ENCODE assay signal across 8 cellular contexts in genomic region chr17:48671697-48672171, GRCh38. TPM values are rescaled to one million over a fixed set of nuclear protein-coding genes. Genes with fewer than 3 reads are reported as not detected.
A peak's percentile ranks its signal among the peaks of the same experiment; 100 is the strongest.
DNase-seq lines count a peak whose midpoint lies in the region; ATAC-seq and TF ChIP-seq lines count a peak whose summit lies in the region.

No MANE protein-coding gene starts in this region.

- TF ChIP-seq CTCF in AG10803 (conservative IDR thresholded peaks at IDR 0.05; ENCODE audit: low read length) = peak; percentile 96

- no peaks in the 10 kb centered on the region for H3K36me3 ChIP-seq in H7 (replicated peaks; ENCODE audit: control insufficient read depth, insufficient read depth, low read length)

- no peak for ATAC-seq in GM19351 (IDR thresholded peaks at IDR 0.05; ENCODE audit: unreplicated experiment)

- peaks cover 3% of the 10 kb centered on the region; the same call in 1 of the 2 replicates for H3K27me3 ChIP-seq in H7 (ENCODE audit: control insufficient read depth, insufficient read depth, low read length)

- peak overlapping the region; percentile 56 for H3K4me3 ChIP-seq in AG10803 (ENCODE audit: low read length)
- H3K4me3 ChIP-seq in H7 (ENCODE audit: insufficient read depth, low read depth, low read length) = 0 out of 2 replicates have a peak overlapping the region, but pooled peaks have one; percentile 9

- peak; percentile 73 for DNase-seq in AG10803 (ENCODE audit: low read depth)
- peak; percentile 80 for DNase-seq in H7
- peak; percentile 42 for DNase-seq in NCI-H82 treated with DMSO at 0.1 percent for 48 hours (lab: John Stamatoyannopoulos, UW; ENCODE audit: unreplicated experiment)
- DNase-seq in activated CD8-positive, alpha-beta memory T cell treated with anti-CD3 and anti-CD28 coated beads, Interleukin-2, amount 50 U/mL, for 1 hour (ENCODE audit: extremely low read depth) = peak; percentile 21
- peak; percentile 84 for DNase-seq in epidermal melanocyte (ENCODE audit: insufficient read length, low spot score)
- DNase-seq in middle frontal gyrus (ENCODE audit: extremely low spot score, low spot score) = peak; percentile 79
- peak; percentile 44 for DNase-seq in stimulated activated CD8-positive, alpha-beta memory T cell treated with anti-CD3 and anti-CD28 coated beads, Interleukin-15, amount 100 ng/mL, for 24 hours (ENCODE audit: low read depth)

RNA-seq across cellular contexts. Expression of gene HOXB9, which starts 45.6 kb away (rescaled TPM):
- 0.04 TPM in 1 of 2 replicates, not detected in the other for total RNA-seq in H7 (2014; rRNA removed; shearing (Covaris generic))

RNA-seq across cellular contexts. Expression of gene PRAC1, which starts 50.6 kb away (rescaled TPM):
- total RNA-seq in H7 (2014; rRNA removed; shearing (Covaris generic)) = 156 and 173 TPM in 2 replicates

RNA-seq across cellular contexts. Expression of gene PRAC2, which starts 51.3 kb away (rescaled TPM):
- total RNA-seq in H7 (2014; rRNA removed; shearing (Covaris generic)) = 40.8 and 40.9 TPM in 2 replicates

RNA-seq across cellular contexts. Expression of gene HOXB8, which starts 56.6 kb away (rescaled TPM):
- not detected in 2 replicates for total RNA-seq in H7 (2014; rRNA removed; shearing (Covaris generic))

RNA-seq across cellular contexts. Expression of gene HOXB13, which starts 56.8 kb away (rescaled TPM):
- 7.9 and 11.1 TPM in 2 replicates for total RNA-seq in H7 (2014; rRNA removed; shearing (Covaris generic))

Comparison
In these comparisons a context has a peak if more than half of its experiments do, and no peak if none do; other contexts are left out.
1. DNase-seq: peak in every context shown above with its lines; median percentile 84 in epidermal melanocyte; 80 in H7; 79 in middle frontal gyrus; 73 in AG10803; 44 in stimulated activated CD8-positive, alpha-beta memory T cell treated with anti-CD3 and anti-CD28 coated beads, Interleukin-15, amount 100 ng/mL, for 24 hours; 42 in NCI-H82 treated with DMSO at 0.1 percent for 48 hours; 21 in activated CD8-positive, alpha-beta memory T cell treated with anti-CD3 and anti-CD28 coated beads, Interleukin-2, amount 50 U/mL, for 1 hour.